ENCODE assay signal across 1 cellular context in genomic region chr1:35202048-35202719, GRCh38.
TF ChIP-seq lines count a peak whose summit lies in the region.

No MANE protein-coding gene starts in this region.

TF ChIP-seq in GM12878, 131 proteins besides CTCF, POLR2A, EP300 and RAD21 (continued from another document):
- no peak for TF ChIP-seq CEBPZ (IDR thresholded peaks at IDR 0.05; ENCODE audit: low read depth, low read length)
- peak; percentile 40 for TF ChIP-seq SKIL (IDR thresholded peaks at IDR 0.05; ENCODE audit: low read depth, poor library complexity, severe bottlenecking)
- TF ChIP-seq ZBTB4 (CRISPR knock-in tag; IDR thresholded peaks at IDR 0.05): no peak
- no peak for TF ChIP-seq ZZZ3 (IDR thresholded peaks at IDR 0.05; ENCODE audit: control insufficient read depth, insufficient read length, low read depth)
- peak; percentile 75; the same call in 1 of the 2 replicates for TF ChIP-seq SMARCA5 (IDR thresholded peaks at IDR 0.05)
- peak; percentile 57; the same call in 1 of the 2 replicates for TF ChIP-seq RB1 (IDR thresholded peaks at IDR 0.05; ENCODE audit: borderline replicate concordance)
- TF ChIP-seq GATAD2B (conservative IDR thresholded peaks at IDR 0.05; ENCODE audit: low read depth): 0 out of 2 replicates have a peak, but pooled peaks have one; percentile 44
- no peak for TF ChIP-seq CHD2 (IDR thresholded peaks at IDR 0.05; ENCODE audit: borderline replicate concordance, low read depth, low read length)
- peak; percentile 8; the same call in 1 of the 2 replicates for TF ChIP-seq JUND (IDR thresholded peaks at IDR 0.05; ENCODE audit: low read depth, low read length)
- 0 out of 2 replicates have a peak, but pooled peaks have one; percentile 62 for TF ChIP-seq FOXM1 (IDR thresholded peaks at IDR 0.05; ENCODE audit: low read depth, low read length)
- TF ChIP-seq CREM (IDR thresholded peaks at IDR 0.05; ENCODE audit: low read depth): no peak
- TF ChIP-seq RELB (IDR thresholded peaks at IDR 0.05; ENCODE audit: low read depth): 0 out of 2 replicates have a peak, but pooled peaks have one; percentile 18
